Comparison of ENCODE assay signal across 8 cellular contexts in genomic region chr16:27235938-27236245, GRCh38. TPM values are rescaled to one million over a fixed set of nuclear protein-coding genes. Genes with fewer than 3 reads are reported as not detected.
DNase-seq lines count a peak whose midpoint lies in the region; ATAC-seq and TF ChIP-seq lines count a peak whose summit lies in the region.

No MANE protein-coding gene starts in this region.

- no peaks in the 10 kb centered on the region for H3K27me3 ChIP-seq in right cardiac atrium (ENCODE audit: control insufficient read depth, insufficient read depth)
- no peaks in the 10 kb centered on the region for H3K27me3 ChIP-seq in body of pancreas
- H3K27me3 ChIP-seq in naive thymus-derived CD4-positive, alpha-beta T cell (ENCODE audit: control insufficient read depth in 2 of 2, insufficient read depth in 2 of 2, low read length in 2 of 2): no peaks in the 10 kb centered on the region
- H3K27me3 ChIP-seq in uterus: no peaks in the 10 kb centered on the region

- H3K27ac Mint-ChIP-seq in naive thymus-derived CD4-positive, alpha-beta T cell: peak overlapping the region; percentile 91 to 100 (median 99)

- ATAC-seq in right cardiac atrium (no peak), left ventricle myocardium superior (no peak), body of pancreas (no peak), HG02759 (IDR thresholded peaks at IDR 0.05; ENCODE audit: unreplicated experiment) (no peak), HG03442 (IDR thresholded peaks at IDR 0.05; ENCODE audit: unreplicated experiment) (no peak)
- ATAC-seq in naive thymus-derived CD4-positive, alpha-beta T cell: no peak

- CTCF ChIA-PET in naive thymus-derived CD4-positive, alpha-beta T cell (lab: Charles Lee): interaction anchor here (0.7 to 9.5 kb wide), 18 partner anchors 13 to 221 kb away, joined by 3 to 107 read pairs (median 8); partner anchors contain the start of gene KDM8

- WGBS in right cardiac atrium: 92% methylated on average over 8 of the region's 8 CpGs
- 73 to 94% methylated on average over 3 to 8 of the region's 8 CpGs for WGBS in body of pancreas, 2 donors

- POLR2A ChIA-PET in naive thymus-derived CD4-positive, alpha-beta T cell (lab: Charles Lee): interaction anchor here (0.7 to 16.3 kb wide), 26 partner anchors 8 to 227 kb away, joined by 3 to 196 read pairs (median 8); partner anchors contain the start of genes IL21R, KDM8 and NSMCE1

- H3K36me3 Mint-ChIP-seq in naive thymus-derived CD4-positive, alpha-beta T cell: peaks cover 0 to 23% (median 0%) of the 10 kb centered on the region in 5 donors

- peak overlapping the region; percentile 77 to 88 (median 84) for H3K4me3 Mint-ChIP-seq in naive thymus-derived CD4-positive, alpha-beta T cell

- TF ChIP-seq CTCF in body of pancreas (IDR thresholded peaks at IDR 0.05): no peak
- TF ChIP-seq CTCF in uterus (IDR thresholded peaks at IDR 0.05): no peak

- H3K27ac ChIP-seq in right cardiac atrium (ENCODE audit: low read length) (peak overlapping the region; percentile 81), body of pancreas (peak overlapping the region in 3 of 4 donors; percentile 15 to 46 (median 23)), uterus (peak overlapping the region; percentile 81 to 86)
- peak overlapping the region; percentile 97 for H3K27ac ChIP-seq in naive thymus-derived CD4-positive, alpha-beta T cell (ENCODE audit: low read depth, low read length)

- H3K36me3 ChIP-seq in body of pancreas (replicated peaks in 1 of 2; ENCODE audit: insufficient read depth in 1 of 2, low read depth in 2 of 2): peaks cover 0 to 3% of the 10 kb centered on the region in 2 donors
- no peaks in the 10 kb centered on the region for H3K36me3 ChIP-seq in naive thymus-derived CD4-positive, alpha-beta T cell (ENCODE audit: control insufficient read depth in 2 of 3, insufficient read depth in 3 of 3, low read length in 3 of 3)
- no peaks in the 10 kb centered on the region for H3K36me3 ChIP-seq in uterus

- no peaks in the 10 kb centered on the region for H3K9me3 ChIP-seq in right cardiac atrium (ENCODE audit: control insufficient read depth, low read length)
- no peaks in the 10 kb centered on the region for H3K9me3 ChIP-seq in body of pancreas
- H3K9me3 ChIP-seq in naive thymus-derived CD4-positive, alpha-beta T cell (ENCODE audit: control insufficient read depth in 2 of 3, low read length in 3 of 3): no peaks in the 10 kb centered on the region
- no peaks in the 10 kb centered on the region for H3K9me3 ChIP-seq in uterus

- TF ChIP-seq POLR2A in body of pancreas (IDR thresholded peaks at IDR 0.05) (no peak), uterus (IDR thresholded peaks at IDR 0.05) (no peak)

- H3K9me3 Mint-ChIP-seq in naive thymus-derived CD4-positive, alpha-beta T cell: peaks cover 0 to 1% (median 0%) of the 10 kb centered on the region in 11 donors

- H3K4me3 ChIP-seq in right cardiac atrium (ENCODE audit: low read length) (no peak overlapping the region), body of pancreas (no peak overlapping the region), uterus (no peak overlapping the region)
- H3K4me3 ChIP-seq in naive thymus-derived CD4-positive, alpha-beta T cell (ENCODE audit: low read length): peak overlapping the region; percentile 5

- H3K27me3 Mint-ChIP-seq in naive thymus-derived CD4-positive, alpha-beta T cell: no peaks in the 10 kb centered on the region

- H3K4me1 Mint-ChIP-seq in naive thymus-derived CD4-positive, alpha-beta T cell: peaks cover 64 to 92% (median 85%) of the 10 kb centered on the region in 7 donors

- DNase-seq in right cardiac atrium (peak in 1 of 3 donors; percentile 46), left ventricle myocardium superior (no peak), body of pancreas (no peak), uterus (no peak), DMS153 (lab: John Stamatoyannopoulos, UW) (no peak)
- peak in 1 of 9 donors; percentile 43 for DNase-seq in naive thymus-derived CD4-positive, alpha-beta T cell

- intact Hi-C loops in right cardiac atrium (cut with DNase I) (loop anchor here (2.0 to 10.0 kb wide), 5 partner anchors 79 to 219 kb away; partner anchors contain the start of gene IL4R (in 1 of the 4)), left ventricle myocardium superior (cut with micrococcal nuclease) (no loop called here), body of pancreas (cut with DNase I) (loop anchor here (10.0 kb wide), 2 partner anchors 79 to 139 kb away; partner anchors contain the start of gene IL4R), uterus (cut with DNase I; ENCODE audit: low total_unique reads) (loop anchor here (10.0 kb wide), 1 partner anchor 129 kb away; no protein-coding TSS in a partner anchor)
- intact Hi-C loops in naive thymus-derived CD4-positive, alpha-beta T cell (cut with micrococcal nuclease): loop anchor here (1.0 to 5.0 kb wide), 20 partner anchors 18 to 1611 kb away; partner anchors contain the start of genes IL21R (in 2 of the 2), KDM8 (in 2 of the 2), NSMCE1 (in 2 of the 2) and TUFM (in 1 of the 2)

- peaks cover 14% of the 10 kb centered on the region for H3K4me1 ChIP-seq in right cardiac atrium (ENCODE audit: control insufficient read depth, insufficient read depth, low read length)
- peaks cover 32% of the 10 kb centered on the region for H3K4me1 ChIP-seq in body of pancreas
- peaks cover 76 to 78% of the 10 kb centered on the region in 2 donors for H3K4me1 ChIP-seq in naive thymus-derived CD4-positive, alpha-beta T cell (ENCODE audit: control insufficient read depth in 2 of 2, insufficient read depth in 2 of 2, low read length in 2 of 2)
- no peaks in the 10 kb centered on the region for H3K4me1 ChIP-seq in uterus

RNA-seq across cellular contexts. Expression of gene KDM8, which starts 32.6 kb away (rescaled TPM):
- total RNA-seq in right cardiac atrium: 1 to 10 TPM; 3.2 to 6.1 (median 5.1) TPM
- polyA plus RNA-seq in right cardiac atrium: 3.1 TPM
- 3.7 TPM for total RNA-seq in left ventricle myocardium superior
- total RNA-seq in body of pancreas: 10 to 100 TPM in 1 of 2 donors, 1 to 10 TPM in 1; 6.0 to 18.5 TPM
- total RNA-seq in naive thymus-derived CD4-positive, alpha-beta T cell: 10 to 100 TPM; 15.6 to 34.4 (median 19.0) TPM
- 10 to 100 TPM in 1 of 2 donors, 1 to 10 TPM in 1; 10.0 to 15.4 TPM for polyA plus RNA-seq in naive thymus-derived CD4-positive, alpha-beta T cell
- total RNA-seq in uterus: 10 to 100 TPM in 2 of 4 donors, 1 to 10 TPM in 1, not detected in 1; 4.1 to 31.0 (median 11.5) TPM

RNA-seq across cellular contexts. Expression of gene NSMCE1, which starts 32.7 kb away (rescaled TPM):
- 10 to 100 TPM; 27.3 to 36.8 (median 29.3) TPM for total RNA-seq in right cardiac atrium
- polyA plus RNA-seq in right cardiac atrium: 40.1 TPM
- 34.2 TPM for total RNA-seq in left ventricle myocardium superior
- total RNA-seq in body of pancreas: 10 to 100 TPM; 20.1 to 29.1 TPM
- 100 to 1,000 TPM in 1 of 5 experiments, 10 to 100 TPM in 4; 45.5 to 106 (median 70.2) TPM for total RNA-seq in naive thymus-derived CD4-positive, alpha-beta T cell
- 100 to 1,000 TPM; 200 to 220 TPM for polyA plus RNA-seq in naive thymus-derived CD4-positive, alpha-beta T cell
- 10 to 100 TPM in 3 of 4 donors, 1 to 10 TPM in 1; 3.2 to 43.6 (median 35.6) TPM for total RNA-seq in uterus

Comparison
In these comparisons a context has a peak if more than half of its experiments do, and no peak if none do; other contexts are left out.
1. H3K27ac ChIP-seq: peak in every context shown above with its lines; median percentile 97 in naive thymus-derived CD4-positive, alpha-beta T cell; 84 in uterus; 81 in right cardiac atrium; 23 in body of pancreas.